ENCODE assay signal across 7 cellular contexts in genomic region chr9:128276574-128277270, GRCh38. TPM values are rescaled to one million over a fixed set of nuclear protein-coding genes. Genes with fewer than 3 reads are reported as not detected.
DNase-seq lines count a peak whose midpoint lies in the region; ATAC-seq and TF ChIP-seq lines count a peak whose summit lies in the region.

No MANE protein-coding gene starts in this region.

- intact Hi-C loops in body of pancreas (cut with DNase I) = no loop called here

- H3K4me3 Mint-ChIP-seq in immature natural killer cell = peak overlapping the region; percentile 94 to 98 (median 98)
- peak overlapping the region; percentile 94 to 98 for H3K4me3 Mint-ChIP-seq in stimulated activated naive B cell treated with anti-CD40 and anti-IgM and Interleukin-4, amounts not matched to agents 10 μg/mL and 1 μg/mL and 100 μg/mL, for 72 hours

- H3K4me1 Mint-ChIP-seq in immature natural killer cell = peaks cover 32 to 40% of the 10 kb centered on the region in 2 donors
- peaks cover 24 to 38% of the 10 kb centered on the region in 2 donors for H3K4me1 Mint-ChIP-seq in stimulated activated naive B cell treated with anti-CD40 and anti-IgM and Interleukin-4, amounts not matched to agents 10 μg/mL and 1 μg/mL and 100 μg/mL, for 72 hours

- H3K27me3 Mint-ChIP-seq in immature natural killer cell (ENCODE audit: low read depth in 3 of 3) = peaks cover 9 to 13% (median 12%) of the 10 kb centered on the region in 3 donors
- H3K27me3 Mint-ChIP-seq in stimulated activated naive B cell treated with anti-CD40 and anti-IgM and Interleukin-4, amounts not matched to agents 10 μg/mL and 1 μg/mL and 100 μg/mL, for 72 hours = no peaks in the 10 kb centered on the region

- TF ChIP-seq POLR2A in body of pancreas (IDR thresholded peaks at IDR 0.05) = no peak

- H3K4me3 ChIP-seq in MG63 = peak overlapping the region; percentile 97
- peak overlapping the region; percentile 25 to 47 for H3K4me3 ChIP-seq in body of pancreas

- DNase-seq in MG63 (peak; percentile 23), body of pancreas (peak; percentile 18 to 35 (median 30)), immature natural killer cell (no peak)
- no peak for DNase-seq in stimulated activated naive B cell treated with anti-CD40 and anti-IgM and Interleukin-4, amounts not matched to agents 10 μg/mL and 1 μg/mL and 100 μg/mL, for 72 hours

- TF ChIP-seq CTCF in body of pancreas (IDR thresholded peaks at IDR 0.05) = no peak

- H3K27me3 ChIP-seq in MG63 = no peaks in the 10 kb centered on the region
- no peaks in the 10 kb centered on the region for H3K27me3 ChIP-seq in body of pancreas

- H3K36me3 ChIP-seq in ES-I3 (ENCODE audit: insufficient read depth, low read length) (peaks cover 6% of the 10 kb centered on the region), MG63 (peaks cover 22% of the 10 kb centered on the region), body of pancreas (replicated peaks in 1 of 2; ENCODE audit: insufficient read depth in 1 of 2, low read depth in 2 of 2) (no peaks in the 10 kb centered on the region)

- peak overlapping the region; percentile 91 to 98 (median 95) for H3K27ac Mint-ChIP-seq in immature natural killer cell
- H3K27ac Mint-ChIP-seq in stimulated activated naive B cell treated with anti-CD40 and anti-IgM and Interleukin-4, amounts not matched to agents 10 μg/mL and 1 μg/mL and 100 μg/mL, for 72 hours = peak overlapping the region; percentile 98

- 7 to 10% methylated on average over 23 of the region's 23 CpGs for WGBS in body of pancreas, 2 donors

- no peaks in the 10 kb centered on the region for H3K4me1 ChIP-seq in ES-I3 (ENCODE audit: insufficient read depth, low read length)
- peaks cover 28% of the 10 kb centered on the region for H3K4me1 ChIP-seq in body of pancreas

- H3K9ac ChIP-seq in ES-I3 (ENCODE audit: low read depth, low read length) = peak overlapping the region; percentile 98

- peaks cover 3 to 10% (median 3%) of the 10 kb centered on the region in 3 donors for H3K36me3 Mint-ChIP-seq in immature natural killer cell
- H3K36me3 Mint-ChIP-seq in stimulated activated naive B cell treated with anti-CD40 and anti-IgM and Interleukin-4, amounts not matched to agents 10 μg/mL and 1 μg/mL and 100 μg/mL, for 72 hours = peaks cover 20 to 40% of the 10 kb centered on the region in 2 donors

- peak; percentile 4 for ATAC-seq in body of pancreas
- no peak for ATAC-seq in stimulated activated naive B cell treated with anti-CD40 and anti-IgM and Interleukin-4, amounts not matched to agents 10 μg/mL and 1 μg/mL and 100 μg/mL, for 72 hours (replicated peaks)
- ATAC-seq in HG03196 (IDR thresholded peaks at IDR 0.05; ENCODE audit: unreplicated experiment) = no peak
- no peak for ATAC-seq in GM21367 (IDR thresholded peaks at IDR 0.05; ENCODE audit: unreplicated experiment)

- H3K9me3 Mint-ChIP-seq in immature natural killer cell = peaks cover 0 to 1% (median 0%) of the 10 kb centered on the region in 6 donors
- H3K9me3 Mint-ChIP-seq in stimulated activated naive B cell treated with anti-CD40 and anti-IgM and Interleukin-4, amounts not matched to agents 10 μg/mL and 1 μg/mL and 100 μg/mL, for 72 hours = no peaks in the 10 kb centered on the region

- H3K9me3 ChIP-seq in ES-I3 (ENCODE audit: control insufficient read depth, insufficient read depth, low read length) = no peaks in the 10 kb centered on the region
- H3K9me3 ChIP-seq in MG63 = no peaks in the 10 kb centered on the region
- no peaks in the 10 kb centered on the region for H3K9me3 ChIP-seq in body of pancreas

- peak overlapping the region; percentile 18 to 76 (median 64) for H3K27ac ChIP-seq in body of pancreas

RNA-seq across cellular contexts. Expression of gene SWI5, which starts 0.6 kb away (rescaled TPM):
- 24.1 and 42.3 TPM in 2 replicates for total RNA-seq in MG63 (2014; rRNA removed; shearing (Covaris generic); ENCODE audit: low replicate concordance)
- 10 to 100 TPM; 14.5 to 20.1 TPM for total RNA-seq in body of pancreas
- 10 to 100 TPM; 20.9 to 23.3 (median 21.5) TPM for polyA plus RNA-seq in immature natural killer cell

RNA-seq across cellular contexts. Expression of gene GOLGA2, which starts 0.9 kb away (rescaled TPM):
- 51.0 and 70.3 TPM in 2 replicates for total RNA-seq in MG63 (2014; rRNA removed; shearing (Covaris generic); ENCODE audit: low replicate concordance)
- 100 to 1,000 TPM in 1 of 2 donors, 10 to 100 TPM in 1; 53.2 to 138 TPM for total RNA-seq in body of pancreas
- polyA plus RNA-seq in immature natural killer cell = 10 to 100 TPM in 1 of 3 donors, 1 to 10 TPM in 2; 4.3 to 11.7 (median 4.9) TPM

RNA-seq across cellular contexts. Expression of gene TRUB2, which starts 45.5 kb away (rescaled TPM):
- 12.3 and 26.9 TPM in 2 replicates for total RNA-seq in MG63 (2014; rRNA removed; shearing (Covaris generic); ENCODE audit: low replicate concordance)
- 10 to 100 TPM in 1 of 2 donors, 1 to 10 TPM in 1; 6.3 to 11.4 TPM for total RNA-seq in body of pancreas
- polyA plus RNA-seq in immature natural killer cell = 10 to 100 TPM; 19.9 to 32.0 (median 25.7) TPM

RNA-seq across cellular contexts. Expression of gene COQ4, which starts 45.9 kb away (rescaled TPM):
- total RNA-seq in MG63 (2014; rRNA removed; shearing (Covaris generic); ENCODE audit: low replicate concordance) = 18.7 and 36.6 TPM in 2 replicates
- total RNA-seq in body of pancreas = 10 to 100 TPM; 37.4 to 89.7 TPM
- polyA plus RNA-seq in immature natural killer cell = 10 to 100 TPM; 34.1 to 52.3 (median 44.1) TPM

Comparison
In these comparisons a context has a peak if more than half of its experiments do, and no peak if none do; other contexts are left out.
1. DNase-seq: peak in MG63 (single experiment) and body of pancreas (4 of 4); none in immature natural killer cell (0 of 3) and stimulated activated naive B cell treated with anti-CD40 and anti-IgM and Interleukin-4, amounts not matched to agents 10 μg/mL and 1 μg/mL and 100 μg/mL, for 72 hours (single experiment).